In genomic region chr12:30696486-30696885, GRCh38 we compare ENCODE assay signal across 8 cellular contexts. TPM values are rescaled to one million over a fixed set of nuclear protein-coding genes. Genes with fewer than 3 reads are reported as not detected.
DNase-seq lines count a peak whose midpoint lies in the region; ATAC-seq and TF ChIP-seq lines count a peak whose summit lies in the region.

No MANE protein-coding gene starts in this region.

- POLR2A ChIA-PET in CD8-positive, alpha-beta memory T cell (lab: Charles Lee) = interaction anchor here (1.7 kb wide), 1 partner anchor 57 kb away, joined by 6 read pairs; no protein-coding TSS in a partner anchor

- no peak overlapping the region for H3K27ac ChIP-seq in CD8-positive, alpha-beta memory T cell (ENCODE audit: low read depth, low read length)
- H3K27ac ChIP-seq in transverse colon = peak overlapping the region in 1 of 4 donors; percentile 94
- no peak overlapping the region for H3K27ac ChIP-seq in gastroesophageal sphincter

- peaks cover 0 to 11% (median 3%) of the 10 kb centered on the region in 3 donors for H3K36me3 Mint-ChIP-seq in CD8-positive, alpha-beta memory T cell

- H3K9ac ChIP-seq in Loucy (ENCODE audit: low read depth, low read length, poor library complexity, severe bottlenecking) = peak overlapping the region; percentile 90

- no peak for TF ChIP-seq CTCF in Loucy (conservative IDR thresholded peaks at IDR 0.05; ENCODE audit: low read length)
- TF ChIP-seq CTCF in transverse colon (IDR thresholded peaks at IDR 0.05) = no peak
- no peak for TF ChIP-seq CTCF in gastroesophageal sphincter (IDR thresholded peaks at IDR 0.05)

- H3K27me3 ChIP-seq in CD8-positive, alpha-beta memory T cell (ENCODE audit: insufficient read depth, low read length, poor library complexity, severe bottlenecking) = no peaks in the 10 kb centered on the region
- no peaks in the 10 kb centered on the region for H3K27me3 ChIP-seq in Loucy (ENCODE audit: insufficient read depth, low read length, poor library complexity, severe bottlenecking)
- H3K27me3 ChIP-seq in neuron (ENCODE audit: insufficient read depth, low read length) = no peaks in the 10 kb centered on the region
- no peaks in the 10 kb centered on the region for H3K27me3 ChIP-seq in transverse colon
- no peaks in the 10 kb centered on the region for H3K27me3 ChIP-seq in gastroesophageal sphincter

- 84 to 93% methylated on average over 4 to 14 of the region's 14 CpGs for WGBS in transverse colon (ENCODE audit: low coverage in 1 of 2), 2 donors
- WGBS in gastroesophageal sphincter (ENCODE audit: low coverage in 1 of 2), 2 donors = 80 to 84% methylated on average over 4 to 11 of the region's 14 CpGs

- TF ChIP-seq EP300 in transverse colon (IDR thresholded peaks at IDR 0.05; ENCODE audit: low read depth) = no peak
- no peak for TF ChIP-seq EP300 in gastroesophageal sphincter (IDR thresholded peaks at IDR 0.05)

- H3K4me3 Mint-ChIP-seq in CD8-positive, alpha-beta memory T cell = peak overlapping the region; percentile 96 to 99 (median 99)

- in situ Hi-C loops in transverse colon (cut with MboI; ENCODE audit: low pct_ligation_motif_present in 1 of 4, low pct_unique_long_range_greater_than_20kb in 1 of 4, low sequenced_read_pairs in 3 of 4) = no loop called here

- no peaks in the 10 kb centered on the region for H3F3A ChIP-seq in Loucy (ENCODE audit: low read depth)

- H2AFZ ChIP-seq in Loucy (ENCODE audit: low read length) (peak overlapping the region; percentile 96), neuron (ENCODE audit: low read depth, low read length) (peak overlapping the region; percentile 78)

- CTCF ChIA-PET in CD8-positive, alpha-beta memory T cell (lab: Charles Lee) = interaction anchor here (0.8 to 1.2 kb wide), 2 partner anchors 57 kb away, joined by 3 read pairs; no protein-coding TSS in a partner anchor

- no peaks in the 10 kb centered on the region for H3K9me2 ChIP-seq in Loucy (replicated peaks; ENCODE audit: low read depth, low read length)

- no peaks in the 10 kb centered on the region for H3K36me3 ChIP-seq in CD8-positive, alpha-beta memory T cell (ENCODE audit: insufficient read depth, low read length)
- H3K36me3 ChIP-seq in Loucy (ENCODE audit: insufficient read depth, low read length) = no peaks in the 10 kb centered on the region
- H3K36me3 ChIP-seq in neuron (ENCODE audit: insufficient read depth, low read length) = no peaks in the 10 kb centered on the region
- H3K36me3 ChIP-seq in transverse colon = no peaks in the 10 kb centered on the region
- H3K36me3 ChIP-seq in gastroesophageal sphincter = no peaks in the 10 kb centered on the region

- H4K20me1 ChIP-seq in Loucy (ENCODE audit: insufficient read depth, low read length, poor library complexity, severe bottlenecking) = peaks cover 20% of the 10 kb centered on the region

- no peak for ATAC-seq in gastroesophageal sphincter

- H3K79me2 ChIP-seq in Loucy (ENCODE audit: insufficient read depth, low read length) = peaks cover 42% of the 10 kb centered on the region

- H3K4me2 ChIP-seq in Loucy (ENCODE audit: low read depth, low read length, poor library complexity, severe bottlenecking) = peak overlapping the region; percentile 91

- H3K27ac Mint-ChIP-seq in CD8-positive, alpha-beta memory T cell = peak overlapping the region in 4 of 8 donors; percentile 84 to 97 (median 91)

- intact Hi-C loops in transverse colon (cut with DNase I; ENCODE audit: low total_unique reads) = loop anchor here (10.0 kb wide), 1 partner anchor 58 kb away; the partner anchor contains the start of gene CAPRIN2

- peaks cover 21% of the 10 kb centered on the region for H3K4me1 ChIP-seq in CD8-positive, alpha-beta memory T cell (ENCODE audit: insufficient read depth, low read length)
- peaks cover 35% of the 10 kb centered on the region for H3K4me1 ChIP-seq in Loucy (ENCODE audit: insufficient read depth, low read length, poor library complexity, severe bottlenecking)
- H3K4me1 ChIP-seq in neuron (ENCODE audit: insufficient read depth, low read length) = peaks cover 11% of the 10 kb centered on the region
- H3K4me1 ChIP-seq in transverse colon = peaks cover 13 to 31% (median 14%) of the 10 kb centered on the region in 4 donors
- peaks cover 4 to 40% (median 22%) of the 10 kb centered on the region in 3 donors for H3K4me1 ChIP-seq in gastroesophageal sphincter

- no peaks in the 10 kb centered on the region for H3K9me3 Mint-ChIP-seq in CD8-positive, alpha-beta memory T cell

- TF ChIP-seq POLR2A in transverse colon (IDR thresholded peaks at IDR 0.05) = no peak
- no peak for TF ChIP-seq POLR2A in gastroesophageal sphincter (IDR thresholded peaks at IDR 0.05)

- no peaks in the 10 kb centered on the region for H3K9me3 ChIP-seq in CD8-positive, alpha-beta memory T cell (ENCODE audit: low read length)
- H3K9me3 ChIP-seq in Loucy (ENCODE audit: insufficient read depth, low read depth, low read length) (no peaks in the 10 kb centered on the region), neuron (ENCODE audit: low read length) (no peaks in the 10 kb centered on the region), transverse colon (no peaks in the 10 kb centered on the region), gastroesophageal sphincter (no peaks in the 10 kb centered on the region)

- peak overlapping the region; percentile 89 for H3K4me3 ChIP-seq in CD8-positive, alpha-beta memory T cell (ENCODE audit: low read length)
- H3K4me3 ChIP-seq in Loucy (ENCODE audit: low read length, poor library complexity, severe bottlenecking) (peak overlapping the region; percentile 84), neuron (ENCODE audit: low read length) (peak overlapping the region; percentile 98), transverse colon (peak overlapping the region in 1 of 4 donors; percentile 99), gastroesophageal sphincter (peak overlapping the region in 1 of 2 donors; percentile 72)

- no peaks in the 10 kb centered on the region for H3K27me3 Mint-ChIP-seq in CD8-positive, alpha-beta memory T cell

- DNase-seq in CD8-positive, alpha-beta memory T cell = peak in 1 of 5 donors; percentile 48
- DNase-seq in ecto neural progenitor cell (ENCODE audit: low spot score) = peak; percentile 55
- no peak for DNase-seq in transverse colon
- DNase-seq in DMS79 (lab: John Stamatoyannopoulos, UW) = no peak
- DNase-seq in cortex of kidney (lab: John Stamatoyannopoulos, UW) = no peak

- H3K4me1 Mint-ChIP-seq in CD8-positive, alpha-beta memory T cell = peaks cover 41 to 46% (median 45%) of the 10 kb centered on the region in 3 donors

RNA-seq across cellular contexts. Expression of gene IPO8, which starts 0.8 kb away (rescaled TPM):
- total RNA-seq in CD8-positive, alpha-beta memory T cell = 10 to 100 TPM; 50.8 to 52.9 TPM
- polyA plus RNA-seq in CD8-positive, alpha-beta memory T cell = 14.8 TPM
- total RNA-seq in transverse colon = 10 to 100 TPM; 35.2 to 73.9 (median 62.6) TPM
- 10 to 100 TPM; 34.7 to 73.9 (median 44.7) TPM for total RNA-seq in gastroesophageal sphincter

RNA-seq across cellular contexts. Expression of gene CAPRIN2, which starts 58.3 kb away (rescaled TPM):
- 10 to 100 TPM in 1 of 2 experiments, 1 to 10 TPM in 1; 8.8 to 11.5 TPM for total RNA-seq in CD8-positive, alpha-beta memory T cell
- polyA plus RNA-seq in CD8-positive, alpha-beta memory T cell = 11.1 TPM
- total RNA-seq in transverse colon = 100 to 1,000 TPM in 1 of 4 donors, 10 to 100 TPM in 3; 24.7 to 322 (median 42.5) TPM
- total RNA-seq in gastroesophageal sphincter = 10 to 100 TPM; 20.5 to 38.3 (median 27.8) TPM
